ENCODE assay signal across 8 cellular contexts in genomic region chr1:63575340-63575826, GRCh38. TPM values are rescaled to one million over a fixed set of nuclear protein-coding genes. Genes with fewer than 3 reads are reported as not detected.
DNase-seq lines count a peak whose midpoint lies in the region; ATAC-seq and TF ChIP-seq lines count a peak whose summit lies in the region.

No MANE protein-coding gene starts in this region.

- H3K79me2 ChIP-seq in SK-N-SH (ENCODE audit: insufficient read depth), result no peaks in the 10 kb centered on the region

- H2AFZ ChIP-seq in SK-N-SH (ENCODE audit: low read depth), result no peak overlapping the region

- intact Hi-C loops in stomach (cut with DNase I; ENCODE audit: low total_unique reads), result no loop called here

- H3K4me3 ChIP-seq in HFF-Myc (replicated peaks; ENCODE audit: low read depth, low read length) (no peak overlapping the region), SK-N-SH (ENCODE audit: low read depth in 2 of 2, low read length in 1 of 2) (no peak overlapping the region), stomach (no peak overlapping the region)

- no peak overlapping the region for H3K9ac ChIP-seq in SK-N-SH

- POLR2A ChIA-PET in SK-N-SH (lab: Yijun Ruan, JAX), result interaction anchor here (0.7 kb wide), 1 partner anchor 671 kb away, joined by 5 read pairs; no protein-coding TSS in a partner anchor

- DNase-seq in Caki2 (ENCODE audit: low read depth) (peak; percentile 8), HFF-Myc (ENCODE audit: extremely low read depth, low read depth) (no peak), SK-N-SH (peak; percentile 27), globus pallidus (ENCODE audit: low spot score) (peak; percentile 18), stomach (no peak), GF-D8 (lab: John Stamatoyannopoulos, UW) (no peak)

- H3K9me2 ChIP-seq in SK-N-SH, result no peaks in the 10 kb centered on the region

- peaks cover 2% of the 10 kb centered on the region for H3F3A ChIP-seq in SK-N-SH (replicated peaks; ENCODE audit: insufficient read depth)

- no peaks in the 10 kb centered on the region for H4K20me1 ChIP-seq in SK-N-SH (ENCODE audit: insufficient read depth)

- H3K4me1 ChIP-seq in SK-N-SH (ENCODE audit: control insufficient read depth in 1 of 2, insufficient read depth in 2 of 2, low read depth in 1 of 2, low read length in 1 of 2) (no peaks in the 10 kb centered on the region), stomach (no peaks in the 10 kb centered on the region)

- TF ChIP-seq EP300 in SK-N-SH (IDR thresholded peaks at IDR 0.05; ENCODE audit: borderline replicate concordance in 1 of 2, low read depth in 1 of 2, low read length in 1 of 2) (no peak), stomach (IDR thresholded peaks at IDR 0.05) (no peak)

- no peaks in the 10 kb centered on the region for H3K36me3 ChIP-seq in SK-N-SH (replicated peaks in 1 of 2; ENCODE audit: control insufficient read depth in 1 of 2, insufficient read depth in 2 of 2, low read length in 1 of 2)
- no peaks in the 10 kb centered on the region for H3K36me3 ChIP-seq in stomach

- TF ChIP-seq CTCF in HFF-Myc (IDR thresholded peaks at IDR 0.05; ENCODE audit: low read depth, low read length, missing control alignments) (peak; percentile 43), SK-N-SH (IDR thresholded peaks at IDR 0.05) (peak; percentile 72), stomach (IDR thresholded peaks at IDR 0.05) (peak in 5 of 7 experiments; percentile 24 to 96 (median 73))

- H3K27me3 ChIP-seq in SK-N-SH (ENCODE audit: insufficient read depth), result no peaks in the 10 kb centered on the region
- no peaks in the 10 kb centered on the region for H3K27me3 ChIP-seq in stomach

- TF ChIP-seq RAD21 in SK-N-SH (IDR thresholded peaks at IDR 0.05; ENCODE audit: low read length), result peak; percentile 48

- no peak overlapping the region for H3K4me2 ChIP-seq in SK-N-SH

- no peak for TF ChIP-seq POLR2A in stomach (IDR thresholded peaks at IDR 0.05)

- 0 out of 2 replicates have a peak, but pooled peaks cover 5% of the 10 kb centered on the region for H3K9me3 ChIP-seq in SK-N-SH
- H3K9me3 ChIP-seq in stomach, result no peaks in the 10 kb centered on the region

- ATAC-seq in GM18909 (IDR thresholded peaks at IDR 0.05; ENCODE audit: poor library complexity, unreplicated experiment), result no peak
- ATAC-seq in HG03095 (IDR thresholded peaks at IDR 0.05; ENCODE audit: unreplicated experiment), result no peak

- H3K27ac ChIP-seq in SK-N-SH (ENCODE audit: low read depth in 2 of 2, low read length in 1 of 2) (no peak overlapping the region), stomach (no peak overlapping the region)

- WGBS in SK-N-SH (ENCODE audit: low lambda C conversion rate), result 73% methylated on average over 4 of the region's 4 CpGs
- 60 to 74% (median 68%) methylated on average over 4 of the region's 4 CpGs for WGBS in stomach, 5 donors

- in situ Hi-C loops in Caki2 (cut with HindIII; ENCODE audit: low pct_unique_long_range_greater_than_20kb, low sequenced_read_pairs), result no loop called here

- CTCF ChIA-PET in SK-N-SH (lab: Yijun Ruan, JAX), result interaction anchor here (0.7 to 2.7 kb wide), 10 partner anchors 9 to 671 kb away, joined by 3 to 14 read pairs (median 6); partner anchors contain the start of gene PGM1

TF ChIP-seq in SK-N-SH, 30 proteins besides CTCF, POLR2A, EP300 and RAD21:
- TF ChIP-seq NFIC (IDR thresholded peaks at IDR 0.05; ENCODE audit: borderline replicate concordance) (peak; percentile 66; the same call in 1 of the 2 replicates), YY1 (IDR thresholded peaks at IDR 0.05; ENCODE audit: low read depth) (no peak), SMC3 (IDR thresholded peaks at IDR 0.05; ENCODE audit: low read depth, low read length) (peak; percentile 15; the same call in 1 of the 2 replicates)

RNA-seq across cellular contexts. Expression of gene PGM1, which starts 17.8 kb away (rescaled TPM):
- total RNA-seq in Caki2 (2014; rRNA removed; shearing (Covaris generic); ENCODE audit: low replicate concordance), result 57.6 and 70.7 TPM in 2 replicates
- polyA plus RNA-seq in SK-N-SH (2012; rRNA removed) (19.3 and 20.7 TPM in 2 replicates), stomach (10 to 100 TPM; 11.3 to 24.0 (median 22.2) TPM)
- polyA plus RNA-seq in SK-N-SH (2012; cell fraction: cytosol; rRNA removed), result 23.2 and 25.0 TPM in 2 replicates
- polyA plus RNA-seq in SK-N-SH (2012; cell fraction: nucleus; rRNA removed), result 18.1 and 19.6 TPM in 2 replicates
- 10 to 100 TPM; 21.4 to 82.8 (median 34.9) TPM for total RNA-seq in stomach

RNA-seq across cellular contexts. Expression of gene EFCAB7, which starts 52.1 kb away (rescaled TPM):
- 2.0 and 2.9 TPM in 2 replicates for total RNA-seq in Caki2 (2014; rRNA removed; shearing (Covaris generic); ENCODE audit: low replicate concordance)
- polyA plus RNA-seq in SK-N-SH (2012; rRNA removed) (2.4 and 2.7 TPM in 2 replicates), stomach (1 to 10 TPM; 2.6 to 3.1 (median 2.9) TPM)
- 3.3 and 4.4 TPM in 2 replicates for polyA plus RNA-seq in SK-N-SH (2012; cell fraction: cytosol; rRNA removed)
- polyA plus RNA-seq in SK-N-SH (2012; cell fraction: nucleus; rRNA removed), result 1.5 and 4.5 TPM in 2 replicates
- total RNA-seq in stomach, result 10 to 100 TPM in 2 of 5 donors, 1 to 10 TPM in 2, not detected in 1; 2.9 to 14.9 (median 8.2) TPM

RNA-seq across cellular contexts. Expression of gene ITGB3BP, which starts 52.4 kb away (rescaled TPM):
- total RNA-seq in Caki2 (2014; rRNA removed; shearing (Covaris generic); ENCODE audit: low replicate concordance), result 47.5 and 50.4 TPM in 2 replicates
- polyA plus RNA-seq in SK-N-SH (2012; rRNA removed) (9.9 and 12.8 TPM in 2 replicates), stomach (10 to 100 TPM; 20.2 to 26.9 (median 21.3) TPM)
- 14.4 and 20.2 TPM in 2 replicates for polyA plus RNA-seq in SK-N-SH (2012; cell fraction: cytosol; rRNA removed)
- polyA plus RNA-seq in SK-N-SH (2012; cell fraction: nucleus; rRNA removed), result 9.7 and 14.1 TPM in 2 replicates
- 10 to 100 TPM in 3 of 5 donors, 1 to 10 TPM in 1, not detected in 1; 6.4 to 36.9 (median 20.6) TPM for total RNA-seq in stomach

Comparison
In these comparisons a context has a peak if more than half of its experiments do, and no peak if none do; other contexts are left out.
1. DNase-seq: peak in Caki2 (single experiment), SK-N-SH (single experiment) and globus pallidus (single experiment); none in HFF-Myc (single experiment), stomach (single experiment) and GF-D8 (single experiment).
2. Peak in every context shown above with its lines, with median percentiles within 50 percentile points of each other: CTCF ChIP-seq.